9 cellular contexts compared by ENCODE assay signal in genomic region chr17:18318771-18319450, GRCh38. TPM values are rescaled to one million over a fixed set of nuclear protein-coding genes. Genes with fewer than 3 reads are reported as not detected.
DNase-seq lines count a peak whose midpoint lies in the region; TF ChIP-seq lines count a peak whose summit lies in the region.
"Had no signal": no experiment of that assay in that cellular context is flagged by ENCODE, and none has a peak within 500 bp of the region (broad histone marks: within the 10 kb centered on the region; RNA-seq: fewer than 3 reads in every experiment).

No MANE protein-coding gene starts in this region.

- no peaks in the 10 kb centered on the region for H3K9me3 ChIP-seq in CD4-positive, alpha-beta memory T cell (ENCODE audit: control insufficient read depth in 1 of 2, low read length in 2 of 2)
- H3K9me3 ChIP-seq in mucosa of rectum (ENCODE audit: control insufficient read depth in 2 of 2, low read length in 2 of 2): no peaks in the 10 kb centered on the region
- no peaks in the 10 kb centered on the region for H3K9me3 ChIP-seq in prostate gland
- H3K9me3 ChIP-seq: HAP-1 had no signal

- CTCF ChIA-PET in CD4-positive, alpha-beta memory T cell (lab: Charles Lee; ENCODE audit: partially characterized antibody): no interaction called here
- CTCF ChIA-PET in activated CD4-positive, alpha-beta memory T cell treated with anti-CD3 and anti-CD28 coated beads for 36 hours (lab: Charles Lee): no interaction called here

- H3K9ac ChIP-seq in mucosa of rectum (ENCODE audit: low read depth in 1 of 2, low read length in 2 of 2): no peak overlapping the region

- peak overlapping the region in 4 of 7 donors; percentile 22 to 79 (median 76) for H3K27ac Mint-ChIP-seq in CD4-positive, alpha-beta memory T cell
- peak overlapping the region; percentile 28 for H3K27ac Mint-ChIP-seq in activated CD4-positive, alpha-beta memory T cell treated with anti-CD3 and anti-CD28 coated beads for 36 hours

- H3K27me3 ChIP-seq in CD4-positive, alpha-beta memory T cell (ENCODE audit: insufficient read depth, low read length): no peaks in the 10 kb centered on the region
- H3K27me3 ChIP-seq in mucosa of rectum (ENCODE audit: control insufficient read depth in 2 of 2, insufficient read depth in 2 of 2, low read length in 2 of 2) (no peaks in the 10 kb centered on the region), prostate gland (replicated peaks; ENCODE audit: insufficient read depth) (no peaks in the 10 kb centered on the region)

- 77% methylated on average over 18 of the region's 18 CpGs for WGBS in prostate gland

- peaks cover 46 to 76% (median 63%) of the 10 kb centered on the region in 4 donors for H3K4me1 Mint-ChIP-seq in CD4-positive, alpha-beta memory T cell
- peaks cover 53% of the 10 kb centered on the region for H3K4me1 Mint-ChIP-seq in activated CD4-positive, alpha-beta memory T cell treated with anti-CD3 and anti-CD28 coated beads for 36 hours (ENCODE audit: low read depth)

- H3K27me3 Mint-ChIP-seq in CD4-positive, alpha-beta memory T cell: no peaks in the 10 kb centered on the region
- no peaks in the 10 kb centered on the region for H3K27me3 Mint-ChIP-seq in activated CD4-positive, alpha-beta memory T cell treated with anti-CD3 and anti-CD28 coated beads for 36 hours

- H3K4me3 ChIP-seq in CD4-positive, alpha-beta memory T cell (ENCODE audit: low read length in 2 of 2): no peak overlapping the region
- H3K4me3 ChIP-seq in mucosa of rectum (ENCODE audit: low read length in 2 of 2) (peak overlapping the region; percentile 7 to 23), prostate gland (peak overlapping the region in 1 of 2 donors; percentile 3)
- H3K4me3 ChIP-seq: HAP-1 had no signal

- no peak overlapping the region for H3K27ac ChIP-seq in CD4-positive, alpha-beta memory T cell (ENCODE audit: low read depth, low read length)
- H3K27ac ChIP-seq in mucosa of rectum (ENCODE audit: low read depth in 2 of 2, low read length in 2 of 2): no peak overlapping the region
- H3K27ac ChIP-seq in prostate gland: no peak overlapping the region

- H3K36me3 Mint-ChIP-seq in CD4-positive, alpha-beta memory T cell: peaks cover 29 to 72% of the 10 kb centered on the region in 2 donors
- peaks cover 13% of the 10 kb centered on the region for H3K36me3 Mint-ChIP-seq in activated CD4-positive, alpha-beta memory T cell treated with anti-CD3 and anti-CD28 coated beads for 36 hours

- no peak for DNase-seq in CD4-positive, alpha-beta memory T cell
- DNase-seq in activated CD4-positive, alpha-beta memory T cell treated with anti-CD3 and anti-CD28 coated beads for 36 hours: no peak
- DNase-seq in SIG-M5 treated with dmso at 0.1 percent for 504 hours (lab: John Stamatoyannopoulos, UW; ENCODE audit: unreplicated experiment) (no peak), NCI-H1436 (lab: John Stamatoyannopoulos, UW) (no peak), prostate gland (ENCODE audit: low spot score) (no peak)
- DNase-seq: NCI-H2029 had no signal

- H3K4me1 ChIP-seq in CD4-positive, alpha-beta memory T cell (ENCODE audit: insufficient read depth, low read length): peaks cover 61% of the 10 kb centered on the region
- H3K4me1 ChIP-seq in mucosa of rectum (ENCODE audit: control insufficient read depth in 2 of 2, insufficient read depth in 2 of 2, low read length in 2 of 2) (peaks cover 48 to 49% of the 10 kb centered on the region in 2 donors), prostate gland (replicated peaks) (peaks cover 28% of the 10 kb centered on the region)

- no peak for TF ChIP-seq POLR2A in prostate gland (IDR thresholded peaks at IDR 0.05)

- TF ChIP-seq CTCF in prostate gland (IDR thresholded peaks at IDR 0.05): no peak

- H3K36me3 ChIP-seq in CD4-positive, alpha-beta memory T cell (ENCODE audit: insufficient read depth, low read length): peaks cover 53% of the 10 kb centered on the region
- H3K36me3 ChIP-seq in mucosa of rectum (ENCODE audit: control insufficient read depth in 2 of 2, insufficient read depth in 2 of 2, low read length in 2 of 2) (peaks cover 40 to 42% of the 10 kb centered on the region in 2 donors), prostate gland (peaks cover 2 to 14% of the 10 kb centered on the region in 2 donors)

- no peaks in the 10 kb centered on the region for H3K9me3 Mint-ChIP-seq in CD4-positive, alpha-beta memory T cell
- no peaks in the 10 kb centered on the region for H3K9me3 Mint-ChIP-seq in activated CD4-positive, alpha-beta memory T cell treated with anti-CD3 and anti-CD28 coated beads for 36 hours

- intact Hi-C loops in CD4-positive, alpha-beta memory T cell (cut with micrococcal nuclease): no loop called here
- intact Hi-C loops in activated CD4-positive, alpha-beta memory T cell treated with anti-CD3 and anti-CD28 coated beads for 36 hours (cut with micrococcal nuclease): loop anchor here (10.0 kb wide), 1 partner anchor 466 kb away; the partner anchor contains the start of gene TVP23B
- intact Hi-C loops in prostate gland (cut with DNase I): no loop called here

- H3K4me3 Mint-ChIP-seq in CD4-positive, alpha-beta memory T cell: peak overlapping the region in 6 of 8 donors; percentile 25 to 94 (median 56)
- no peak overlapping the region for H3K4me3 Mint-ChIP-seq in activated CD4-positive, alpha-beta memory T cell treated with anti-CD3 and anti-CD28 coated beads for 36 hours

- POLR2A ChIA-PET in CD4-positive, alpha-beta memory T cell (lab: Charles Lee; ENCODE audit: partially characterized antibody): interaction anchor here (1.7 kb wide), 1 partner anchor 44 kb away, joined by 7 read pairs; the partner anchor contains the start of gene SHMT1
- POLR2A ChIA-PET in activated CD4-positive, alpha-beta memory T cell treated with anti-CD3 and anti-CD28 coated beads for 36 hours (lab: Charles Lee): no interaction called here

RNA-seq across cellular contexts. Expression of gene SMCR8, which starts 3.8 kb away (rescaled TPM):
- 10 to 100 TPM; 49.7 to 51.3 TPM for total RNA-seq in CD4-positive, alpha-beta memory T cell
- 1 to 10 TPM in 1 of 2 donors, under 1 TPM in 1; 0.47 to 5.2 TPM for polyA plus RNA-seq in CD4-positive, alpha-beta memory T cell
- total RNA-seq in activated CD4-positive, alpha-beta memory T cell treated with anti-CD3 and anti-CD28 coated beads for 36 hours: 10 to 100 TPM; 11.1 to 11.3 TPM
- 10 to 100 TPM; 19.0 to 25.3 TPM for total RNA-seq in prostate gland

RNA-seq across cellular contexts. Expression of gene TOP3A, which starts 4.1 kb away (rescaled TPM):
- total RNA-seq in CD4-positive, alpha-beta memory T cell: 10 to 100 TPM; 43.8 to 55.2 TPM
- polyA plus RNA-seq in CD4-positive, alpha-beta memory T cell: 10 to 100 TPM in 1 of 2 donors, 1 to 10 TPM in 1; 6.2 to 19.1 TPM
- total RNA-seq in activated CD4-positive, alpha-beta memory T cell treated with anti-CD3 and anti-CD28 coated beads for 36 hours: 10 to 100 TPM; 52.4 to 53.0 TPM
- total RNA-seq in prostate gland: 10 to 100 TPM; 18.4 to 37.1 TPM

RNA-seq across cellular contexts. Expression of gene SHMT1, which starts 44.4 kb away (rescaled TPM):
- 10 to 100 TPM; 14.6 to 15.9 TPM for total RNA-seq in CD4-positive, alpha-beta memory T cell
- polyA plus RNA-seq in CD4-positive, alpha-beta memory T cell: 10 to 100 TPM; 24.0 to 24.6 TPM
- 10 to 100 TPM; 49.2 to 49.9 TPM for total RNA-seq in activated CD4-positive, alpha-beta memory T cell treated with anti-CD3 and anti-CD28 coated beads for 36 hours
- total RNA-seq in prostate gland: 10 to 100 TPM; 31.6 to 43.0 TPM

RNA-seq across cellular contexts. Expression of gene MIEF2, which starts 58.4 kb away (rescaled TPM):
- total RNA-seq in CD4-positive, alpha-beta memory T cell: 10 to 100 TPM; 18.2 to 19.3 TPM
- 10 to 100 TPM in 1 of 2 donors, 1 to 10 TPM in 1; 9.9 to 10.9 TPM for polyA plus RNA-seq in CD4-positive, alpha-beta memory T cell
- total RNA-seq in activated CD4-positive, alpha-beta memory T cell treated with anti-CD3 and anti-CD28 coated beads for 36 hours: 1 to 10 TPM; 6.5 to 6.8 TPM
- 10 to 100 TPM; 22.3 to 28.7 TPM for total RNA-seq in prostate gland

RNA-seq across cellular contexts. Expression of gene EVPLL, which starts 58.7 kb away (rescaled TPM):
- not detected for total RNA-seq in CD4-positive, alpha-beta memory T cell
- polyA plus RNA-seq in CD4-positive, alpha-beta memory T cell: not detected
- not detected for total RNA-seq in activated CD4-positive, alpha-beta memory T cell treated with anti-CD3 and anti-CD28 coated beads for 36 hours
- 1 to 10 TPM; 1.6 to 1.7 TPM for total RNA-seq in prostate gland
- total RNA-seq: activated CD8-positive, alpha-beta memory T cell treated with anti-CD3 and anti-CD28 coated beads for 36 hours had no signal

Comparison
In these comparisons a context has a peak if more than half of its experiments do, and no peak if none do; other contexts are left out.
1. H3K4me3 ChIP-seq: peak in mucosa of rectum (2 of 2); none in CD4-positive, alpha-beta memory T cell (0 of 2).